11 cellular contexts compared by ENCODE assay signal in the genomic region with DNA sequence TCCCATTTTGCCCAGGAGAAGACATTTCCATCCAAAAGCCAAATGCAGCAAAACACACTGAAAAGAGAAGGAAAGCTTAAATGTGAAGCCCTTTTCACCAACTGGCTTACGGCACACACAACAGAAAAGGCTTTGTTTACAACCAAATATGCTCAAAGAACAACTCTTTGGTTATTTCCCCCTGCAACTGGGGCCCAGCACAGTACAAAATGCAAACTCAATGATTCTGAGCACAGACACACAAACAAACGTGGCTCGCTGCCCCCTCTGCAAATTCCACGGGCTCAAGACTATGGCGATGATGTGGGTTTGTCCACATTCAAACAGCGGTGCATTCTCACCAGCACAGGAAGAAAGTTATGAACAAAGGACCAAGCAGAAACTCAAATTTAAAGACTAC. TPM values are rescaled to one million over a fixed set of nuclear protein-coding genes. Genes with fewer than 3 reads are reported as not detected.
DNase-seq lines count a peak whose midpoint lies in the region; ATAC-seq and TF ChIP-seq lines count a peak whose summit lies in the region.
"Had no signal": no experiment of that assay in that cellular context is flagged by ENCODE, and none has a peak within 500 bp of the region (broad histone marks: within the 10 kb centered on the region; RNA-seq: fewer than 3 reads in every experiment).

No MANE protein-coding gene starts in this region.

- H3K4me3 Mint-ChIP-seq in endothelial cell (ENCODE audit: unreplicated experiment), result no peak overlapping the region
- H3K4me3 Mint-ChIP-seq: CD8-positive, alpha-beta memory T cell had no signal

- peak; percentile 37 for DNase-seq in epidermal melanocyte (ENCODE audit: insufficient read length, low spot score)
- DNase-seq in medulla oblongata (ENCODE audit: extremely low spot score), result peak; percentile 64
- peak in 17 of 49 donors; percentile 10 to 36 (median 18) for DNase-seq in substantia nigra (lab: John Stamatoyannopoulos, UW)
- DNase-seq in endothelial cell (ENCODE audit: low spot score), result no peak
- no peak for DNase-seq in NCI-H1048 (lab: John Stamatoyannopoulos, UW)
- DNase-seq in MM.1S, result no peak
- DNase-seq: CD8-positive, alpha-beta memory T cell; KBM-7; NCI-H1092 had no signal

- no peaks in the 10 kb centered on the region for H3K9me2 ChIP-seq in MM.1S (replicated peaks; ENCODE audit: insufficient read depth, low read length)

- H3K36me3 Mint-ChIP-seq in endothelial cell (ENCODE audit: low read depth, unreplicated experiment), result no peaks in the 10 kb centered on the region
- H3K36me3 Mint-ChIP-seq: CD8-positive, alpha-beta memory T cell had no signal

- no peaks in the 10 kb centered on the region for H3K4me1 Mint-ChIP-seq in endothelial cell (ENCODE audit: unreplicated experiment)
- H3K4me1 Mint-ChIP-seq: CD8-positive, alpha-beta memory T cell had no signal

- no peak overlapping the region for H3K4me2 ChIP-seq in MM.1S (ENCODE audit: low read depth, low read length)

- H3K79me2 ChIP-seq in MM.1S (ENCODE audit: low read length), result no peaks in the 10 kb centered on the region

- no peak overlapping the region for H3K27ac Mint-ChIP-seq in endothelial cell (ENCODE audit: unreplicated experiment)
- H3K27ac Mint-ChIP-seq: CD8-positive, alpha-beta memory T cell had no signal

- no peak overlapping the region for H3K4me3 ChIP-seq in MM.1S (ENCODE audit: low read length)

- no peak overlapping the region for H3K9ac ChIP-seq in MM.1S (ENCODE audit: low read length)

- no peak for TF ChIP-seq POLR2A in GM18505 (IDR thresholded peaks at IDR 0.05; ENCODE audit: borderline replicate concordance, extremely low read depth, insufficient read depth, insufficient read length)

- TF ChIP-seq CTCF in endothelial cell (IDR thresholded peaks at IDR 0.05; ENCODE audit: unreplicated experiment), result no peak
- no peak for TF ChIP-seq CTCF in MM.1S (IDR thresholded peaks at IDR 0.05; ENCODE audit: low read length)

- no peaks in the 10 kb centered on the region for H3K4me1 ChIP-seq in MM.1S (ENCODE audit: low read length)

- no peaks in the 10 kb centered on the region for H3K9me3 Mint-ChIP-seq in endothelial cell (ENCODE audit: unreplicated experiment)

- peak overlapping the region; percentile 49 for H3K27ac ChIP-seq in substantia nigra (ENCODE audit: low read depth, low read length, poor library complexity, severe bottlenecking)
- no peak overlapping the region for H3K27ac ChIP-seq in MM.1S (ENCODE audit: low read length)

- H3K27me3 Mint-ChIP-seq in endothelial cell (ENCODE audit: unreplicated experiment), result peaks cover 4% of the 10 kb centered on the region

- no peaks in the 10 kb centered on the region for H3K9me3 ChIP-seq in MM.1S (replicated peaks; ENCODE audit: insufficient read depth, low read length)

- no peaks in the 10 kb centered on the region for H3K27me3 ChIP-seq in MM.1S (replicated peaks; ENCODE audit: insufficient read depth, low read length)

- ATAC-seq in GM18505 (IDR thresholded peaks at IDR 0.05; ENCODE audit: unreplicated experiment), result no peak

- H4K20me1 ChIP-seq in MM.1S (ENCODE audit: insufficient read depth, low read length), result no peaks in the 10 kb centered on the region

- H3F3A ChIP-seq in MM.1S (ENCODE audit: insufficient read depth, low read length), result no peaks in the 10 kb centered on the region

- no peak overlapping the region for H2AFZ ChIP-seq in MM.1S (ENCODE audit: low read length)

- H3K36me3 ChIP-seq in MM.1S (replicated peaks; ENCODE audit: insufficient read depth, low read length), result no peaks in the 10 kb centered on the region

RNA-seq across cellular contexts. Expression of a gene that starts 5.3 kb away (rescaled TPM):
- 0.33 TPM for total RNA-seq in endothelial cell (ENCODE audit: unreplicated experiment)
- total RNA-seq: CD8-positive, alpha-beta memory T cell; H4 had no signal

Comparison
In these comparisons a context has a peak if more than half of its experiments do, and no peak if none do; other contexts are left out.
1. DNase-seq: peak in epidermal melanocyte (single experiment) and medulla oblongata (single experiment); none in endothelial cell (single experiment), NCI-H1048 (single experiment) and MM.1S (single experiment).